In the genomic region with DNA sequence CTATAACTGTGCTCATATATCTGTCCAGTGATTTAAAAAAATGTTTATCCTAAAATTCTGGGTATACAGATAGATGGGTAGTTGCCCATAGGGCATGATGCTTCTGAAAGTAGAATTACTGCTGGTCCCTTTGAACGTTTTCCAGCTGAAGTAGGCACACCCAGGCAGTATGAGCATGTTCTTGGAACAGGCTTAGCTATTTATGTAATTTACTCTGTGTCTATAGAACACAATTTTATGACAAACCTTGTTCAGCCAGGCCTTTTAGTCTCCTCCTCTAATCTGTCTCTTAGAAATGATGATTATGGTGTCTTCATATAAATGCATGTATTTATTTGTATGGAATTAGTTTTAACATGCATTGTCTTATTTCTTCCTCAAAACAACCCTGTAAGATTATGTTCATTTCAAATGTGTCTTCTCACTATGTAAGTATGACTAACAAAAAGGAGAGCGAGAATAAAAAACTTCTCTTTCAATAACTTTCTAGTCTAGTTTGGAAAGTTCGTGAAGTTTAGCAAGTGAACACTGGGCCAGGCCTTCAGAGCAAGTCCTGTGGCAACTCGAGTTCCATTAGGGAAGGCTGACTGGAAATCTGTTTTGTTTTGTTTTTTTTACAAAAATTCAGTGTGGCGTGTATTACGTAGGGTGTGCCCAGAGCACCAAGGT, we compare ENCODE assay signal across 20 cellular contexts.
DNase-seq lines count a peak whose midpoint lies in the region; ATAC-seq, FAIRE-seq and TF ChIP-seq lines count a peak whose summit lies in the region.
"Had no signal": no experiment of that assay in that cellular context is flagged by ENCODE, and none has a peak within 500 bp of the region (broad histone marks: within the 10 kb centered on the region; RNA-seq: fewer than 3 reads in every experiment).

No MANE protein-coding gene starts in this region.

- POLR2A ChIA-PET in activated CD8-positive, alpha-beta T cell treated with anti-CD3 and anti-CD28 coated beads for 36 hours (lab: Charles Lee): no interaction called here

- no peak overlapping the region for H3K4me3 ChIP-seq in adipocyte (ENCODE audit: low read length)
- H3K4me3 ChIP-seq in rectal smooth muscle tissue (ENCODE audit: low read length): no peak overlapping the region
- no peak overlapping the region for H3K4me3 ChIP-seq in BE2C (ENCODE audit: low read depth, low read length)

- H3K27me3 ChIP-seq in adipocyte (replicated peaks; ENCODE audit: control insufficient read depth, insufficient read depth, low read length) (no peaks in the 10 kb centered on the region), rectal smooth muscle tissue (ENCODE audit: control insufficient read depth, insufficient read depth, low read length) (no peaks in the 10 kb centered on the region), BE2C (no peaks in the 10 kb centered on the region)

- no peaks in the 10 kb centered on the region for H3K36me3 ChIP-seq in adipocyte (ENCODE audit: control insufficient read depth, insufficient read depth, low read length, severe bottlenecking)
- no peaks in the 10 kb centered on the region for H3K36me3 ChIP-seq in rectal smooth muscle tissue (ENCODE audit: control insufficient read depth, insufficient read depth, low read length)
- H3K36me3 ChIP-seq in BE2C: no peaks in the 10 kb centered on the region

- no peak overlapping the region for H3K27ac Mint-ChIP-seq in activated CD8-positive, alpha-beta T cell treated with anti-CD3 and anti-CD28 coated beads for 36 hours
- H3K27ac Mint-ChIP-seq: activated naive CD8-positive, alpha-beta T cell treated with anti-CD3 and anti-CD28 coated beads, Interleukin-2, amount 10 ng/mL, durations not matched to agents 7 days and 5 days; activated T-helper 2 cell treated with anti-CD3 and anti-CD28 coated beads, Interferon-gamma antibody, Interleukin-2, Interleukin-4, amounts not matched to agents 10 μg/mL and 5 μg/mL and 100 μg/mL, durations not matched to agents 14 hours and 24 hours and 36 hours; dendritic cell treated with granulocyte-macrophage colony-stimulating factor and Interleukin-4, amounts not matched to agents 40 ng/mL and 50 ng/mL, for 4 days; mesothelial cell of epicardium had no signal

- no peak for DNase-seq in D721Med (ENCODE audit: insufficient read length, low spot score)
- DNase-seq in adipocyte (ENCODE audit: low read depth): peak; percentile 20
- peak; percentile 54 for DNase-seq in globus pallidus (ENCODE audit: low spot score)
- no peak for DNase-seq in BE2C
- no peak for DNase-seq in activated CD8-positive, alpha-beta T cell treated with anti-CD3 and anti-CD28 coated beads for 36 hours
- DNase-seq in activated gamma-delta T cell (lab: John Stamatoyannopoulos, UW): no peak
- DNase-seq: ACHN; activated naive CD8-positive, alpha-beta T cell treated with anti-CD3 and anti-CD28 coated beads, Interleukin-2, amount 10 ng/mL, durations not matched to agents 7 days and 5 days; DMS153; foreskin fibroblast; NCI-H1436 treated with DMSO at 0.1 percent for 48 hours; NCI-H2171; NCI-H526 treated with DMSO at 0.1 percent for 48 hours had no signal

- H3K36me3 Mint-ChIP-seq in activated CD8-positive, alpha-beta T cell treated with anti-CD3 and anti-CD28 coated beads for 36 hours (ENCODE audit: low read depth): peaks cover 4% of the 10 kb centered on the region
- H3K36me3 Mint-ChIP-seq: mesothelial cell of epicardium had no signal

- H3K4me1 Mint-ChIP-seq in activated CD8-positive, alpha-beta T cell treated with anti-CD3 and anti-CD28 coated beads for 36 hours (ENCODE audit: low read depth): peaks cover 42% of the 10 kb centered on the region

- FAIRE-seq in D721Med (lab: Jason Lieb, UNC): peak; percentile 46
- FAIRE-seq: G401.6 had no signal

- no peak for TF ChIP-seq CTCF in D721Med (IDR thresholded peaks at IDR 0.05; ENCODE audit: insufficient read depth, missing control alignments)
- no peak for TF ChIP-seq CTCF in BE2C (IDR thresholded peaks at IDR 0.05; ENCODE audit: low read depth, low read length)
- TF ChIP-seq CTCF in activated CD8-positive, alpha-beta T cell treated with anti-CD3 and anti-CD28 coated beads for 36 hours (IDR thresholded peaks at IDR 0.05): no peak

- no peak for ATAC-seq in HG02840 (IDR thresholded peaks at IDR 0.05; ENCODE audit: low FRiP score, unreplicated experiment)
- no peak for ATAC-seq in activated CD8-positive, alpha-beta T cell treated with anti-CD3 and anti-CD28 coated beads for 36 hours

- H3K27me3 Mint-ChIP-seq in activated CD8-positive, alpha-beta T cell treated with anti-CD3 and anti-CD28 coated beads for 36 hours: no peaks in the 10 kb centered on the region
- H3K27me3 Mint-ChIP-seq: activated naive CD8-positive, alpha-beta T cell treated with anti-CD3 and anti-CD28 coated beads, Interleukin-2, amount 10 ng/mL, durations not matched to agents 7 days and 5 days; brain; dendritic cell treated with granulocyte-macrophage colony-stimulating factor and Interleukin-4, amounts not matched to agents 40 ng/mL and 50 ng/mL, for 4 days had no signal

- H3K4me1 ChIP-seq in adipocyte (ENCODE audit: control insufficient read depth, insufficient read depth, low read length) (peaks cover 70% of the 10 kb centered on the region), rectal smooth muscle tissue (ENCODE audit: control insufficient read depth, insufficient read depth, low read length) (peaks cover 66% of the 10 kb centered on the region), BE2C (peaks cover 39% of the 10 kb centered on the region)

- no peak overlapping the region for H3K4me3 Mint-ChIP-seq in activated CD8-positive, alpha-beta T cell treated with anti-CD3 and anti-CD28 coated beads for 36 hours
- H3K4me3 Mint-ChIP-seq: activated naive CD8-positive, alpha-beta T cell treated with anti-CD3 and anti-CD28 coated beads, Interleukin-2, amount 10 ng/mL, durations not matched to agents 7 days and 5 days; brain; dendritic cell treated with granulocyte-macrophage colony-stimulating factor and Interleukin-4, amounts not matched to agents 40 ng/mL and 50 ng/mL, for 4 days; mesothelial cell of epicardium had no signal

- H3K9me3 ChIP-seq in adipocyte (ENCODE audit: control insufficient read depth, low read length) (no peaks in the 10 kb centered on the region), BE2C (no peaks in the 10 kb centered on the region)

- no peaks in the 10 kb centered on the region for H3K9me3 Mint-ChIP-seq in activated CD8-positive, alpha-beta T cell treated with anti-CD3 and anti-CD28 coated beads for 36 hours
- H3K9me3 Mint-ChIP-seq: activated naive CD8-positive, alpha-beta T cell treated with anti-CD3 and anti-CD28 coated beads, Interleukin-2, amount 10 ng/mL, durations not matched to agents 7 days and 5 days; activated T-helper 2 cell treated with anti-CD3 and anti-CD28 coated beads, Interferon-gamma antibody, Interleukin-2, Interleukin-4, amounts not matched to agents 10 μg/mL and 5 μg/mL and 100 μg/mL, durations not matched to agents 14 hours and 24 hours and 36 hours; dendritic cell treated with granulocyte-macrophage colony-stimulating factor and Interleukin-4, amounts not matched to agents 40 ng/mL and 50 ng/mL, for 4 days had no signal

- CTCF ChIA-PET in activated CD8-positive, alpha-beta T cell treated with anti-CD3 and anti-CD28 coated beads for 36 hours (lab: Charles Lee): interaction anchor here (1.0 to 1.8 kb wide), 2 partner anchors 14 to 154 kb away, joined by 3 to 8 read pairs; no protein-coding TSS in a partner anchor

- intact Hi-C loops in activated CD8-positive, alpha-beta T cell treated with anti-CD3 and anti-CD28 coated beads for 36 hours (cut with micrococcal nuclease): no loop called here

- H3K27ac ChIP-seq in rectal smooth muscle tissue (ENCODE audit: low read depth, low read length): peak overlapping the region; percentile 73

- H3K9ac ChIP-seq in adipocyte (ENCODE audit: low read length) (no peak overlapping the region), rectal smooth muscle tissue (ENCODE audit: low read length) (no peak overlapping the region)

Comparison
In these comparisons a context has a peak if more than half of its experiments do, and no peak if none do; other contexts are left out.
1. DNase-seq: peak in adipocyte (single experiment) and globus pallidus (single experiment); none in D721Med (single experiment), BE2C (single experiment), activated CD8-positive, alpha-beta T cell treated with anti-CD3 and anti-CD28 coated beads for 36 hours (single experiment) and activated gamma-delta T cell (single experiment).